Comparison of ENCODE assay signal across 26 cellular contexts in genomic region chr3:184631339-184631965, GRCh38.
DNase-seq lines count a peak whose midpoint lies in the region; ATAC-seq and TF ChIP-seq lines count a peak whose summit lies in the region.
"Had no signal": no experiment of that assay in that cellular context is flagged by ENCODE, and none has a peak within 500 bp of the region (broad histone marks: within the 10 kb centered on the region; RNA-seq: fewer than 3 reads in every experiment).

No MANE protein-coding gene starts in this region.

- no peak overlapping the region for H4K8ac ChIP-seq in mesendoderm (ENCODE audit: low read depth, low read length)

- H3K36me3 ChIP-seq in cardiac muscle cell (no peaks in the 10 kb centered on the region), mesendoderm (ENCODE audit: control insufficient read depth, insufficient read depth, low read length) (no peaks in the 10 kb centered on the region), upper lobe of right lung (no peaks in the 10 kb centered on the region)
- H3K36me3 ChIP-seq: BLaER1 treated with 17β-estradiol and CSF1 and Interleukin-3, amounts not matched to agents 10 nM and 100 nM had no signal

- no peak overlapping the region for H3K23ac ChIP-seq in mesendoderm (ENCODE audit: low read length)

- H3K27me3 ChIP-seq in cardiac muscle cell (no peaks in the 10 kb centered on the region), mesendoderm (ENCODE audit: insufficient read depth, low read length, poor library complexity) (no peaks in the 10 kb centered on the region), upper lobe of right lung (no peaks in the 10 kb centered on the region)
- H3K27me3 ChIP-seq: BLaER1 treated with 17β-estradiol and CSF1 and Interleukin-3, amounts not matched to agents 10 nM and 100 nM had no signal

- ATAC-seq in Right ventricle myocardium inferior (no peak), upper lobe of right lung (no peak), GM19324 (IDR thresholded peaks at IDR 0.05; ENCODE audit: low FRiP score, unreplicated experiment) (no peak)
- ATAC-seq: HepG2, K562 had no signal

- H3K18ac ChIP-seq in mesendoderm (ENCODE audit: low read length) = no peak overlapping the region

- no peaks in the 10 kb centered on the region for H3K36me3 Mint-ChIP-seq in brain

- peaks cover 3% of the 10 kb centered on the region for H3K27me3 Mint-ChIP-seq in brain
- H3K27me3 Mint-ChIP-seq: CD4-positive, alpha-beta T cell had no signal

- no peaks in the 10 kb centered on the region for H3K79me2 ChIP-seq in mesendoderm (ENCODE audit: control insufficient read depth, insufficient read depth, low read length)

- peaks cover 0 to 2% (median 0%) of the 10 kb centered on the region in 5 experiments for H3K9me3 Mint-ChIP-seq in brain
- H3K9me3 Mint-ChIP-seq: CD4-positive, alpha-beta T cell had no signal

- H3K79me1 ChIP-seq in mesendoderm (ENCODE audit: low read length) = no peaks in the 10 kb centered on the region

- peak overlapping the region; percentile 85 for H3K27ac ChIP-seq in cardiac muscle cell
- H3K27ac ChIP-seq in mesendoderm (ENCODE audit: low read depth, low read length) = no peak overlapping the region
- no peak overlapping the region for H3K27ac ChIP-seq in upper lobe of right lung
- H3K27ac ChIP-seq: BLaER1 treated with 17β-estradiol and CSF1 and Interleukin-3, amounts not matched to agents 10 nM and 100 nM had no signal

- no peak for DNase-seq in cardiac muscle cell (ENCODE audit: low read depth in 1 of 2, low spot score in 1 of 2)
- DNase-seq in Right ventricle myocardium inferior (ENCODE audit: missing footprints) = no peak
- DNase-seq in mesendoderm = no peak
- DNase-seq in upper lobe of right lung = peak; percentile 47
- no peak for DNase-seq in NCI-H774 (lab: John Stamatoyannopoulos, UW)
- no peak for DNase-seq in DMS114 treated with DMSO at 0.1 percent for 48 hours (lab: John Stamatoyannopoulos, UW; ENCODE audit: unreplicated experiment)
- DNase-seq: AML-193; CD4-positive, alpha-beta T cell; EL; GDM1; H7; Kasumi-1; NCI-H1092 treated with DMSO at 0.1 percent for 48 hours; NCI-H1436; NCI-H187; NCI-H2081 treated with DMSO at 0.1 percent for 48 hours; NCI-H2171; NCI-H446; NCI-H524 treated with DMSO at 0.1 percent for 48 hours; RPMI8226; SHP77 had no signal

- WGBS in mesendoderm (ENCODE audit: extremely low coverage, insufficient coverage, low lambda C conversion rate) = no CpG with 5 or more reads among the region's 23 CpGs

- no peak for TF ChIP-seq CTCF in cardiac muscle cell (IDR thresholded peaks at IDR 0.05; ENCODE audit: low read depth, low read length)
- no peak for TF ChIP-seq CTCF in brain (conservative IDR thresholded peaks at IDR 0.05)
- no peak for TF ChIP-seq CTCF in upper lobe of right lung (IDR thresholded peaks at IDR 0.05)

- no peak overlapping the region for H3K4ac ChIP-seq in mesendoderm (ENCODE audit: low read depth, low read length)

- H3K56ac ChIP-seq in mesendoderm (ENCODE audit: low read length) = no peak overlapping the region

- no peak overlapping the region for H3K4me2 ChIP-seq in mesendoderm (ENCODE audit: low read length)
- H3K4me2 ChIP-seq: BLaER1 treated with 17β-estradiol and CSF1 and Interleukin-3, amounts not matched to agents 10 nM and 100 nM had no signal

- peaks cover 77% of the 10 kb centered on the region for H3K4me1 ChIP-seq in cardiac muscle cell (ENCODE audit: low read depth)
- H3K4me1 ChIP-seq in mesendoderm (ENCODE audit: control insufficient read depth, low read depth, low read length) = peaks cover 15% of the 10 kb centered on the region
- no peaks in the 10 kb centered on the region for H3K4me1 ChIP-seq in upper lobe of right lung

- intact Hi-C loops in Right ventricle myocardium inferior (cut with DNase I) (no loop called here), upper lobe of right lung (cut with DNase I) (no loop called here)

- H2BK15ac ChIP-seq in mesendoderm (replicated peaks; ENCODE audit: low read depth) = no peak overlapping the region

- H3K27ac Mint-ChIP-seq in brain = peak overlapping the region in 4 of 5 experiments; percentile 37 to 96 (median 65)
- H3K27ac Mint-ChIP-seq: CD4-positive, alpha-beta T cell had no signal

- H3K4me3 Mint-ChIP-seq in brain = peak overlapping the region in 1 of 5 experiments; percentile 7
- H3K4me3 Mint-ChIP-seq: CD4-positive, alpha-beta T cell had no signal

- H3K9me3 ChIP-seq in cardiac muscle cell (ENCODE audit: low read depth) (no peaks in the 10 kb centered on the region), upper lobe of right lung (no peaks in the 10 kb centered on the region)
- H3K9me3 ChIP-seq: BLaER1 treated with 17β-estradiol and CSF1 and Interleukin-3, amounts not matched to agents 10 nM and 100 nM had no signal

- H3K9ac ChIP-seq in mesendoderm (ENCODE audit: low read length) = no peak overlapping the region
- H3K9ac ChIP-seq: BLaER1 treated with 17β-estradiol and CSF1 and Interleukin-3, amounts not matched to agents 10 nM and 100 nM had no signal

- no peak overlapping the region for H2BK5ac ChIP-seq in mesendoderm (ENCODE audit: low read length)

- peaks cover 14% of the 10 kb centered on the region for H3K4me1 Mint-ChIP-seq in brain

- H3K4me3 ChIP-seq in cardiac muscle cell (no peak overlapping the region), mesendoderm (ENCODE audit: low read length) (no peak overlapping the region), upper lobe of right lung (no peak overlapping the region)
- H3K4me3 ChIP-seq: BLaER1 treated with 17β-estradiol and CSF1 and Interleukin-3, amounts not matched to agents 10 nM and 100 nM; K562 had no signal

- no peak overlapping the region for H2BK120ac ChIP-seq in mesendoderm (ENCODE audit: low read depth, low read length)

- H2AK5ac ChIP-seq in mesendoderm (ENCODE audit: low read length) = peak overlapping the region; percentile 34

- H4K5ac ChIP-seq in mesendoderm (ENCODE audit: low read length) = no peak overlapping the region
